In genomic region chr9:128722380-128723351, GRCh38 we compare ENCODE assay signal across 1 cellular context.
TF ChIP-seq lines count a peak whose summit lies in the region.

No MANE protein-coding gene starts in this region.

TF ChIP-seq in GM23338, 12 proteins besides CTCF, POLR2A, EP300 and RAD21 (continued from another document):
- TF ChIP-seq ZNF462 (CRISPR knock-in tag; IDR thresholded peaks at IDR 0.05) (no peak), REST (IDR thresholded peaks at IDR 0.05; ENCODE audit: unreplicated experiment) (no peak), ZNF331 (CRISPR knock-in tag; IDR thresholded peaks at IDR 0.05; ENCODE audit: low read depth) (no peak), ZNF114 (CRISPR knock-in tag; IDR thresholded peaks at IDR 0.05) (no peak), EZH2 (IDR thresholded peaks at IDR 0.05; ENCODE audit: low read depth, unreplicated experiment) (no peak), EZH2phosphoT487 (IDR thresholded peaks at IDR 0.05; ENCODE audit: unreplicated experiment) (no peak), CREB1 (CRISPR knock-in tag; IDR thresholded peaks at IDR 0.05; ENCODE audit: low read depth) (no peak), STAT1 (IDR thresholded peaks at IDR 0.05; ENCODE audit: unreplicated experiment) (no peak), POLR2AphosphoS5 (IDR thresholded peaks at IDR 0.05; ENCODE audit: low read depth) (no peak), NANOG (IDR thresholded peaks at IDR 0.05; ENCODE audit: borderline replicate concordance) (no peak), JUNB (IDR thresholded peaks at IDR 0.05; ENCODE audit: unreplicated experiment) (no peak)
